ENCODE assay signal across 24 cellular contexts in genomic region chr7:111409714-111410422, GRCh38.
A peak's percentile ranks its signal among the peaks of the same experiment; 100 is the strongest.
DNase-seq lines count a peak whose midpoint lies in the region; ATAC-seq and TF ChIP-seq lines count a peak whose summit lies in the region.
"Had no signal": no experiment of that assay in that cellular context is flagged by ENCODE, and none has a peak within 500 bp of the region (broad histone marks: within the 10 kb centered on the region; RNA-seq: fewer than 3 reads in every experiment).

No MANE protein-coding gene starts in this region.

- no peaks in the 10 kb centered on the region for H3K36me3 ChIP-seq in osteoblast (ENCODE audit: insufficient read depth, low read length)
- H3K36me3 ChIP-seq: cardiac muscle cell, upper lobe of right lung, WERI-Rb-1 had no signal

- H3K4me3 Mint-ChIP-seq in WTC11: no peak overlapping the region
- H3K4me3 Mint-ChIP-seq: activated CD4-positive, alpha-beta memory T cell treated with anti-CD3 and anti-CD28 coated beads, Interleukin-2, amount 10 ng/mL, durations not matched to agents 7 days and 5 days; activated T-cell treated with anti-CD3 and anti-CD28 coated beads, Interleukin-2, amount 50 U/mL, for 4 hours had no signal

- CTCF ChIA-PET in WTC11 (lab: Charles Lee): no interaction called here

- H2AFZ ChIP-seq in osteoblast (ENCODE audit: low read length): peak overlapping the region; percentile 22

- H3K27ac Mint-ChIP-seq in WTC11: peak overlapping the region; percentile 67
- H3K27ac Mint-ChIP-seq: activated CD4-positive, alpha-beta memory T cell treated with anti-CD3 and anti-CD28 coated beads, Interleukin-2, amount 10 ng/mL, durations not matched to agents 7 days and 5 days had no signal

- H3K4me1 ChIP-seq in osteoblast (ENCODE audit: insufficient read depth, low read length): peaks cover 7% of the 10 kb centered on the region
- H3K4me1 ChIP-seq: Caco-2, upper lobe of right lung had no signal

- peak; percentile 48 for DNase-seq in AG20443 (ENCODE audit: low spot score)
- DNase-seq in WTC11 (ENCODE audit: low spot score): no peak
- DNase-seq in fibroblast of pulmonary artery (ENCODE audit: low read depth): peak; percentile 25
- DNase-seq in osteoblast (ENCODE audit: insufficient read length, low spot score, missing footprints): no peak
- DNase-seq in NCI-H2107 treated with DMSO at 0.1 percent for 48 hours (lab: John Stamatoyannopoulos, UW; ENCODE audit: unreplicated experiment): no peak
- DNase-seq: activated CD4-positive, alpha-beta memory T cell treated with anti-CD3 and anti-CD28 coated beads, Interleukin-2, amount 10 ng/mL, durations not matched to agents 7 days and 5 days; activated naive CD4-positive, alpha-beta T cell treated with anti-CD3 and anti-CD28 coated beads, Interleukin-2, amount 50 U/mL, for 16 hours; activated T-cell treated with anti-CD3 and anti-CD28 coated beads, Interleukin-2, amount 50 U/mL, for 4 hours; AML-193; Caco-2; effector memory CD4-positive, alpha-beta T cell; Karpas-422; NCI-H1105; NCI-H774; nucleus accumbens; stimulated activated CD4-positive, alpha-beta T cell treated with anti-CD3 and anti-CD28 coated beads, Interleukin-4, amount 100 ng/mL, for 1 hour; T-helper 2 cell; upper lobe of right lung; WERI-Rb-1 had no signal

- H3K27ac ChIP-seq in osteoblast (ENCODE audit: low read depth, low read length): no peak overlapping the region
- H3K27ac ChIP-seq: cardiac muscle cell, upper lobe of right lung, WERI-Rb-1 had no signal

- peaks cover 11% of the 10 kb centered on the region; the same call in 1 of the 2 replicates for H3K9me3 Mint-ChIP-seq in WTC11
- H3K9me3 Mint-ChIP-seq: activated CD4-positive, alpha-beta memory T cell treated with anti-CD3 and anti-CD28 coated beads, Interleukin-2, amount 10 ng/mL, durations not matched to agents 7 days and 5 days; activated T-cell treated with anti-CD3 and anti-CD28 coated beads, Interleukin-2, amount 50 U/mL, for 4 hours had no signal

- POLR2A ChIA-PET in WTC11 (lab: Charles Lee): no interaction called here

- no peak; the same call in 1 of the 2 replicates for ATAC-seq in WTC11
- no peak for ATAC-seq in GM19023 (IDR thresholded peaks at IDR 0.05; ENCODE audit: unreplicated experiment)
- no peak for ATAC-seq in HG03196 (IDR thresholded peaks at IDR 0.05; ENCODE audit: unreplicated experiment)
- ATAC-seq in GM18520 (IDR thresholded peaks at IDR 0.05; ENCODE audit: unreplicated experiment): no peak
- ATAC-seq: activated T-cell treated with anti-CD3 and anti-CD28 coated beads, Interleukin-2, amount 50 U/mL, for 4 hours; sciatic nerve; upper lobe of right lung had no signal

- no peaks in the 10 kb centered on the region for H3K9me3 ChIP-seq in osteoblast (ENCODE audit: low read depth, low read length)
- H3K9me3 ChIP-seq: Caco-2, upper lobe of right lung had no signal

- H3K27me3 ChIP-seq in osteoblast (ENCODE audit: insufficient read depth, low read length): no peaks in the 10 kb centered on the region
- H3K27me3 ChIP-seq: cardiac muscle cell, upper lobe of right lung had no signal

- H3K4me3 ChIP-seq in fibroblast of pulmonary artery (replicated peaks; ENCODE audit: low read depth, low read length) (no peak overlapping the region), osteoblast (ENCODE audit: insufficient read depth, low read length) (no peak overlapping the region)
- H3K4me3 ChIP-seq: cardiac muscle cell, upper lobe of right lung had no signal

- no peaks in the 10 kb centered on the region for H3K79me2 ChIP-seq in osteoblast (ENCODE audit: insufficient read depth, low read length)

- peaks cover 47% of the 10 kb centered on the region for H3K4me1 Mint-ChIP-seq in WTC11
- H3K4me1 Mint-ChIP-seq: activated CD4-positive, alpha-beta memory T cell treated with anti-CD3 and anti-CD28 coated beads, Interleukin-2, amount 10 ng/mL, durations not matched to agents 7 days and 5 days had no signal

- no peaks in the 10 kb centered on the region for H3K27me3 Mint-ChIP-seq in WTC11 (ENCODE audit: low read depth)
- H3K27me3 Mint-ChIP-seq: activated CD4-positive, alpha-beta memory T cell treated with anti-CD3 and anti-CD28 coated beads, Interleukin-2, amount 10 ng/mL, durations not matched to agents 7 days and 5 days had no signal

- no peaks in the 10 kb centered on the region for H3K36me3 Mint-ChIP-seq in WTC11

- peak overlapping the region; percentile 55 for H3K4me2 ChIP-seq in osteoblast (ENCODE audit: insufficient read depth, low read length)

- TF ChIP-seq CTCF in WTC11 (IDR thresholded peaks at IDR 0.05) (no peak), fibroblast of pulmonary artery (IDR thresholded peaks at IDR 0.05; ENCODE audit: low read length, missing control alignments) (no peak), osteoblast (IDR thresholded peaks at IDR 0.05; ENCODE audit: extremely low read depth, low read depth, low read length) (no peak)

- no peaks in the 10 kb centered on the region for H4K20me1 ChIP-seq in osteoblast (ENCODE audit: insufficient read depth, low read length)

TF ChIP-seq in WTC11, 78 proteins besides CTCF, POLR2A, EP300 and RAD21:
- TF ChIP-seq CREM (CRISPR knock-in tag; IDR thresholded peaks at IDR 0.05) (no peak), OVOL2 (CRISPR knock-in tag; IDR thresholded peaks at IDR 0.05; ENCODE audit: borderline replicate concordance) (no peak), NR2C2 (CRISPR knock-in tag; IDR thresholded peaks at IDR 0.05) (no peak), E2F5 (CRISPR knock-in tag; IDR thresholded peaks at IDR 0.05) (no peak), KAT7 (CRISPR knock-in tag; IDR thresholded peaks at IDR 0.05; ENCODE audit: borderline replicate concordance) (no peak), PREB (CRISPR knock-in tag; IDR thresholded peaks at IDR 0.05; ENCODE audit: borderline replicate concordance) (no peak), TEAD1 (CRISPR knock-in tag; IDR thresholded peaks at IDR 0.05) (no peak), ERG (CRISPR knock-in tag; IDR thresholded peaks at IDR 0.05) (no peak), ZNF317 (CRISPR knock-in tag; IDR thresholded peaks at IDR 0.05; ENCODE audit: borderline replicate concordance, low read depth) (no peak), NFYB (CRISPR knock-in tag; conservative IDR thresholded peaks at IDR 0.05; ENCODE audit: low read depth) (no peak), RELA (CRISPR knock-in tag; IDR thresholded peaks at IDR 0.05; ENCODE audit: borderline replicate concordance) (no peak), SP1 (CRISPR knock-in tag; conservative IDR thresholded peaks at IDR 0.05) (no peak), USF1 (CRISPR knock-in tag; IDR thresholded peaks at IDR 0.05) (no peak), TP53 (CRISPR knock-in tag; IDR thresholded peaks at IDR 0.05) (no peak), ATF1 (CRISPR knock-in tag; IDR thresholded peaks at IDR 0.05) (no peak), ZNF219 (CRISPR knock-in tag; IDR thresholded peaks at IDR 0.05; ENCODE audit: borderline replicate concordance) (no peak), GTF2I (CRISPR knock-in tag; conservative IDR thresholded peaks at IDR 0.05) (no peak), SMAD4 (CRISPR knock-in tag; IDR thresholded peaks at IDR 0.05) (no peak), ELF4 (CRISPR knock-in tag; IDR thresholded peaks at IDR 0.05; ENCODE audit: low read depth) (no peak)
- TF ChIP-seq, protein P1, sequence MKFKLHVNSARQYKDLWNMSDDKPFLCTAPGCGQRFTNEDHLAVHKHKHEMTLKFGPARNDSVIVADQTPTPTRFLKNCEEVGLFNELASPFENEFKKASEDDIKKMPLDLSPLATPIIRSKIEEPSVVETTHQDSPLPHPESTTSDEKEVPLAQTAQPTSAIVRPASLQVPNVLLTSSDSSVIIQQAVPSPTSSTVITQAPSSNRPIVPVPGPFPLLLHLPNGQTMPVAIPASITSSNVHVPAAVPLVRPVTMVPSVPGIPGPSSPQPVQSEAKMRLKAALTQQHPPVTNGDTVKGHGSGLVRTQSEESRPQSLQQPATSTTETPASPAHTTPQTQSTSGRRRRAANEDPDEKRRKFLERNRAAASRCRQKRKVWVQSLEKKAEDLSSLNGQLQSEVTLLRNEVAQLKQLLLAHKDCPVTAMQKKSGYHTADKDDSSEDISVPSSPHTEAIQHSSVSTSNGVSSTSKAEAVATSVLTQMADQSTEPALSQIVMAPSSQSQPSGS (CRISPR knock-in tag; IDR thresholded peaks at IDR 0.05; ENCODE audit: borderline replicate concordance, low read depth): no peak

Comparison
In these comparisons a context has a peak if more than half of its experiments do, and no peak if none do; other contexts are left out.
1. DNase-seq: peak in AG20443 (single experiment) and fibroblast of pulmonary artery (single experiment); none in WTC11 (single experiment), osteoblast (single experiment) and NCI-H2107 treated with DMSO at 0.1 percent for 48 hours (single experiment).